35 cellular contexts compared by ENCODE assay signal in the genomic region with DNA sequence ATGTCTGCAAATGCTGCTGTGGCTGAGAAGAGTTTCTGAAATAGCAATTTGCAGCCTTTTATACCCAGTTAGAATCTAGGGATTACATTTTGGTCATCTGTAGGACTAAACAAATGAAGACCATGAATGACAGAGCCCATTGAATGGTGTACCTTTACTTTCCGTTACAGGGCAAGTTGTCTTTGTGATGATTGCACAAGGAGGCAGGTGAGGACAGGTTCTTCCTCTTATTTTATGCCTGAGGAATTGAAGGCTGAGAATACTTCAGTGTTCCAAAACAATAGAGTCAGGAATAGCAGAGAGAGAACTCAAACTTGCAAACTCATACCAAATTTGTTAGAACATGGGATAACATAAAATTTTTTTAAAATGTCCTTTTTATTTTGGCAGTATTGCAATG.
"Had no signal": no experiment of that assay in that cellular context is flagged by ENCODE, and none has a peak within 500 bp of the region (broad histone marks: within the 10 kb centered on the region; RNA-seq: fewer than 3 reads in every experiment).

No MANE protein-coding gene starts in this region.

- FAIRE-seq: frontal cortex had no signal

- H3K9me3 ChIP-seq: adrenal gland, body of pancreas had no signal

- H3K27me3 ChIP-seq: adrenal gland, body of pancreas, esophagus squamous epithelium had no signal

- DNase-seq: activated B cell treated with CpG ODN at 0.5 μM for 24 hours; activated CD4-positive, alpha-beta T cell treated with anti-CD3 and anti-CD28 coated beads for 48 hours; activated CD4-positive, alpha-beta T cell treated with anti-CD3 and anti-CD28 coated beads, Interleukin-2, amount 50 U/mL, for 1 hour; activated CD4-positive, alpha-beta T cell treated with anti-CD3 and anti-CD28 coated beads, Interleukin-2, amount 50 U/mL, for 48 hours; activated CD8-positive, alpha-beta memory T cell treated with anti-CD3 and anti-CD28 coated beads for 24 hours; activated CD8-positive, alpha-beta T cell treated with anti-CD3 and anti-CD28 coated beads for 36 hours; activated effector memory CD4-positive, alpha-beta T cell treated with anti-CD3 and anti-CD28 coated beads, Interleukin-2, amount 50 U/mL, for 16 hours; activated naive CD4-positive, alpha-beta T cell treated with anti-CD3 and anti-CD28 coated beads for 36 hours; activated naive CD8-positive, alpha-beta T cell treated with anti-CD3 and anti-CD28 coated beads for 36 hours; activated naive CD8-positive, alpha-beta T cell treated with anti-CD3 and anti-CD28 coated beads, Interleukin-2, amount 50 U/mL, for 24 hours; activated T-cell treated with anti-CD3 and anti-CD28 coated beads, Interleukin-2, amount 50 U/mL, for 1 hour; activated T-cell treated with anti-CD3 and anti-CD28 coated beads, Interleukin-2, amount 50 U/mL, for 48 hours; adrenal gland; amygdala; aorta; body of pancreas; dorsolateral prefrontal cortex; effector memory CD4-positive, alpha-beta T cell; endodermal cell; erythroblast; esophagus squamous epithelium; head of caudate nucleus; T-helper 1 cell; T-helper 17 cell; T1000; WERI-Rb-1 had no signal

- H3K4me1 ChIP-seq: adrenal gland, body of pancreas had no signal

- H3K27me3 Mint-ChIP-seq: activated B cell treated with CpG ODN at 0.5 μM for 24 hours; activated CD8-positive, alpha-beta T cell treated with anti-CD3 and anti-CD28 coated beads for 36 hours; activated naive CD4-positive, alpha-beta T cell treated with anti-CD3 and anti-CD28 coated beads, Interleukin-2, amount 50 U/mL, for 24 hours; activated naive CD8-positive, alpha-beta T cell treated with anti-CD3 and anti-CD28 coated beads for 36 hours; activated naive CD8-positive, alpha-beta T cell treated with anti-CD3 and anti-CD28 coated beads, Interleukin-2, amount 50 U/mL, for 24 hours; central memory CD8-positive, alpha-beta T cell; dendritic cell treated with granulocyte-macrophage colony-stimulating factor and Interleukin-4, amounts not matched to agents 40 ng/mL and 50 ng/mL, for 4 days; T-helper 17 cell had no signal

- H3K36me3 ChIP-seq: adrenal gland, esophagus squamous epithelium, WERI-Rb-1 had no signal

- H3K27ac Mint-ChIP-seq: activated B cell treated with CpG ODN at 0.5 μM for 24 hours; activated CD8-positive, alpha-beta T cell treated with anti-CD3 and anti-CD28 coated beads for 36 hours; activated naive CD4-positive, alpha-beta T cell treated with anti-CD3 and anti-CD28 coated beads for 36 hours; activated naive CD4-positive, alpha-beta T cell treated with anti-CD3 and anti-CD28 coated beads, Interleukin-2, amount 50 U/mL, for 24 hours; activated naive CD8-positive, alpha-beta T cell treated with anti-CD3 and anti-CD28 coated beads for 36 hours; activated naive CD8-positive, alpha-beta T cell treated with anti-CD3 and anti-CD28 coated beads, Interleukin-2, amount 50 U/mL, for 24 hours; activated T-helper 1 cell treated with anti-CD3 and anti-CD28 coated beads, Interleukin-12 subunit alpha, Interleukin-12 subunit beta, Interleukin-2, Interleukin-4 antibody, amounts not matched to agents 30 ng/mL and 10 ng/mL and 1 ng/mL, durations not matched to agents 14 hours and 24 hours and 36 hours; activated T-helper 2 cell treated with anti-CD3 and anti-CD28 coated beads, Interferon-gamma antibody, Interleukin-2, Interleukin-4, amounts not matched to agents 10 μg/mL and 5 μg/mL and 100 μg/mL, durations not matched to agents 14 hours and 24 hours and 36 hours; dendritic cell treated with granulocyte-macrophage colony-stimulating factor and Interleukin-4, amounts not matched to agents 40 ng/mL and 50 ng/mL, for 4 days; endodermal cell; T-helper 17 cell; T-helper 2 cell treated with Interferon-gamma antibody and Interleukin-4, amounts not matched to agents 5 μg/mL and 100 μg/mL, for 36 hours had no signal

- H3K4me3 ChIP-seq: adrenal gland, body of pancreas, coronary artery, dorsolateral prefrontal cortex, esophagus squamous epithelium had no signal

- H3K27ac ChIP-seq: adrenal gland, body of pancreas, coronary artery, dorsolateral prefrontal cortex, esophagus squamous epithelium, WERI-Rb-1 had no signal

- H3K4me1 Mint-ChIP-seq: activated B cell treated with CpG ODN at 0.5 μM for 24 hours; activated naive CD4-positive, alpha-beta T cell treated with anti-CD3 and anti-CD28 coated beads, Interleukin-2, amount 50 U/mL, for 24 hours; activated naive CD8-positive, alpha-beta T cell treated with anti-CD3 and anti-CD28 coated beads for 36 hours; activated naive CD8-positive, alpha-beta T cell treated with anti-CD3 and anti-CD28 coated beads, Interleukin-2, amount 50 U/mL, for 24 hours; central memory CD8-positive, alpha-beta T cell; endodermal cell; T-helper 17 cell had no signal

- H3K36me3 Mint-ChIP-seq: activated naive CD8-positive, alpha-beta T cell treated with anti-CD3 and anti-CD28 coated beads for 36 hours had no signal

- H3K4me3 Mint-ChIP-seq: activated B cell treated with CpG ODN at 0.5 μM for 24 hours; activated CD8-positive, alpha-beta T cell treated with anti-CD3 and anti-CD28 coated beads for 36 hours; activated naive CD4-positive, alpha-beta T cell treated with anti-CD3 and anti-CD28 coated beads for 36 hours; activated naive CD4-positive, alpha-beta T cell treated with anti-CD3 and anti-CD28 coated beads, Interleukin-2, amount 50 U/mL, for 24 hours; activated naive CD8-positive, alpha-beta T cell treated with anti-CD3 and anti-CD28 coated beads for 36 hours; activated naive CD8-positive, alpha-beta T cell treated with anti-CD3 and anti-CD28 coated beads, Interleukin-2, amount 50 U/mL, for 24 hours; activated T-helper 1 cell treated with anti-CD3 and anti-CD28 coated beads, Interleukin-12 subunit alpha, Interleukin-12 subunit beta, Interleukin-2, Interleukin-4 antibody, amounts not matched to agents 30 ng/mL and 10 ng/mL and 1 ng/mL, durations not matched to agents 14 hours and 24 hours and 36 hours; central memory CD8-positive, alpha-beta T cell; dendritic cell treated with granulocyte-macrophage colony-stimulating factor and Interleukin-4, amounts not matched to agents 40 ng/mL and 50 ng/mL, for 4 days; endodermal cell; T-helper 17 cell; T-helper 2 cell treated with Interferon-gamma antibody and Interleukin-4, amounts not matched to agents 5 μg/mL and 100 μg/mL, for 36 hours had no signal

- ATAC-seq: activated CD4-positive, CD25-positive, alpha-beta regulatory T cell treated with anti-CD3 and anti-CD28 coated beads, Interleukin-2, amount 50 U/mL, for 24 hours; activated CD8-positive, alpha-beta T cell treated with anti-CD3 and anti-CD28 coated beads for 36 hours; activated naive CD8-positive, alpha-beta T cell treated with anti-CD3 and anti-CD28 coated beads, Interleukin-2, amount 50 U/mL, for 24 hours; body of pancreas; T-helper 17 cell had no signal
